ENCODE assay signal across 2 cellular contexts in the genomic region with DNA sequence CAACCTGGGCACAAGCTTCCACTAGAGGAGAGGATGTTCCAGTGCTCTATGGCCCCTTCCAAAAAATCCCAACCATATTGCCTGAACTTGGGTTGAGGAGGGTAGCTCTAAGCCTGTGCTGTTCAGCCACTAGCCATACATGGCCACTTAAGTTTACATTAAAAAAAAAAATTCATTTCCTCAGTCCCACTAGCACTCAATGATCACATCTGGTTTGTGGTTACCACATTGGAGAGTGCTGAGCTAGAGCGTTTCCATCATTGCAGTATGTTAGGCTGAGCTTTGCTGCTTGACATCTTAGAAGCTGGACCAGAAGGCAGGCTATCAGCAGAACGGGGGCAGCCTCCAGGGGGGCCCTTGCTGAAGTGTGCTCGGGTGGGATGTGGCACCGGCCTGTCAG.
TF ChIP-seq lines count a peak whose summit lies in the region.

No MANE protein-coding gene starts in this region.

TF ChIP-seq in HepG2, 621 proteins besides CTCF, POLR2A, EP300 and RAD21 (continued from another document):
- no peak for TF ChIP-seq ZNF615 (CRISPR knock-in tag; IDR thresholded peaks at IDR 0.05; ENCODE audit: borderline replicate concordance)
- no peak for TF ChIP-seq KLF13 (CRISPR knock-in tag; IDR thresholded peaks at IDR 0.05)
- TF ChIP-seq, protein P1, sequence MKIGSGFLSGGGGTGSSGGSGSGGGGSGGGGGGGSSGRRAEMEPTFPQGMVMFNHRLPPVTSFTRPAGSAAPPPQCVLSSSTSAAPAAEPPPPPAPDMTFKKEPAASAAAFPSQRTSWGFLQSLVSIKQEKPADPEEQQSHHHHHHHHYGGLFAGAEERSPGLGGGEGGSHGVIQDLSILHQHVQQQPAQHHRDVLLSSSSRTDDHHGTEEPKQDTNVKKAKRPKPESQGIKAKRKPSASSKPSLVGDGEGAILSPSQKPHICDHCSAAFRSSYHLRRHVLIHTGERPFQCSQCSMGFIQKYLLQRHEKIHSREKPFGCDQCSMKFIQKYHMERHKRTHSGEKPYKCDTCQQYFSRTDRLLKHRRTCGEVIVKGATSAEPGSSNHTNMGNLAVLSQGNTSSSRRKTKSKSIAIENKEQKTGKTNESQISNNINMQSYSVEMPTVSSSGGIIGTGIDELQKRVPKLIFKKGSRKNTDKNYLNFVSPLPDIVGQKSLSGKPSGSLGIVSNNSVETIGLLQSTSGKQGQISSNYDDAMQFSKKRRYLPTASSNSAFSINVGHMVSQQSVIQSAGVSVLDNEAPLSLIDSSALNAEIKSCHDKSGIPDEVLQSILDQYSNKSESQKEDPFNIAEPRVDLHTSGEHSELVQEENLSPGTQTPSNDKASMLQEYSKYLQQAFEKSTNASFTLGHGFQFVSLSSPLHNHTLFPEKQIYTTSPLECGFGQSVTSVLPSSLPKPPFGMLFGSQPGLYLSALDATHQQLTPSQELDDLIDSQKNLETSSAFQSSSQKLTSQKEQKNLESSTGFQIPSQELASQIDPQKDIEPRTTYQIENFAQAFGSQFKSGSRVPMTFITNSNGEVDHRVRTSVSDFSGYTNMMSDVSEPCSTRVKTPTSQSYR (CRISPR knock-in tag; IDR thresholded peaks at IDR 0.05; ENCODE audit: borderline replicate concordance) = no peak
- TF ChIP-seq AGO1 (IDR thresholded peaks at IDR 0.05; ENCODE audit: low read depth, low read length, poor library complexity, severe bottlenecking) = no peak
- TF ChIP-seq TEAD2 (CRISPR knock-in tag; IDR thresholded peaks at IDR 0.05) = no peak

TF ChIP-seq in GM23338, 12 proteins besides CTCF, POLR2A, EP300 and RAD21 (continued from another document):
- TF ChIP-seq, protein P2, sequence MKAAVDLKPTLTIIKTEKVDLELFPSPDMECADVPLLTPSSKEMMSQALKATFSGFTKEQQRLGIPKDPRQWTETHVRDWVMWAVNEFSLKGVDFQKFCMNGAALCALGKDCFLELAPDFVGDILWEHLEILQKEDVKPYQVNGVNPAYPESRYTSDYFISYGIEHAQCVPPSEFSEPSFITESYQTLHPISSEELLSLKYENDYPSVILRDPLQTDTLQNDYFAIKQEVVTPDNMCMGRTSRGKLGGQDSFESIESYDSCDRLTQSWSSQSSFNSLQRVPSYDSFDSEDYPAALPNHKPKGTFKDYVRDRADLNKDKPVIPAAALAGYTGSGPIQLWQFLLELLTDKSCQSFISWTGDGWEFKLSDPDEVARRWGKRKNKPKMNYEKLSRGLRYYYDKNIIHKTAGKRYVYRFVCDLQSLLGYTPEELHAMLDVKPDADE (IDR thresholded peaks at IDR 0.05) = no peak
- TF ChIP-seq ZNF331 (CRISPR knock-in tag; IDR thresholded peaks at IDR 0.05; ENCODE audit: low read depth) (no peak), CREB1 (CRISPR knock-in tag; IDR thresholded peaks at IDR 0.05; ENCODE audit: low read depth) (no peak), ZNF114 (CRISPR knock-in tag; IDR thresholded peaks at IDR 0.05) (no peak)
- TF ChIP-seq, protein P3, sequence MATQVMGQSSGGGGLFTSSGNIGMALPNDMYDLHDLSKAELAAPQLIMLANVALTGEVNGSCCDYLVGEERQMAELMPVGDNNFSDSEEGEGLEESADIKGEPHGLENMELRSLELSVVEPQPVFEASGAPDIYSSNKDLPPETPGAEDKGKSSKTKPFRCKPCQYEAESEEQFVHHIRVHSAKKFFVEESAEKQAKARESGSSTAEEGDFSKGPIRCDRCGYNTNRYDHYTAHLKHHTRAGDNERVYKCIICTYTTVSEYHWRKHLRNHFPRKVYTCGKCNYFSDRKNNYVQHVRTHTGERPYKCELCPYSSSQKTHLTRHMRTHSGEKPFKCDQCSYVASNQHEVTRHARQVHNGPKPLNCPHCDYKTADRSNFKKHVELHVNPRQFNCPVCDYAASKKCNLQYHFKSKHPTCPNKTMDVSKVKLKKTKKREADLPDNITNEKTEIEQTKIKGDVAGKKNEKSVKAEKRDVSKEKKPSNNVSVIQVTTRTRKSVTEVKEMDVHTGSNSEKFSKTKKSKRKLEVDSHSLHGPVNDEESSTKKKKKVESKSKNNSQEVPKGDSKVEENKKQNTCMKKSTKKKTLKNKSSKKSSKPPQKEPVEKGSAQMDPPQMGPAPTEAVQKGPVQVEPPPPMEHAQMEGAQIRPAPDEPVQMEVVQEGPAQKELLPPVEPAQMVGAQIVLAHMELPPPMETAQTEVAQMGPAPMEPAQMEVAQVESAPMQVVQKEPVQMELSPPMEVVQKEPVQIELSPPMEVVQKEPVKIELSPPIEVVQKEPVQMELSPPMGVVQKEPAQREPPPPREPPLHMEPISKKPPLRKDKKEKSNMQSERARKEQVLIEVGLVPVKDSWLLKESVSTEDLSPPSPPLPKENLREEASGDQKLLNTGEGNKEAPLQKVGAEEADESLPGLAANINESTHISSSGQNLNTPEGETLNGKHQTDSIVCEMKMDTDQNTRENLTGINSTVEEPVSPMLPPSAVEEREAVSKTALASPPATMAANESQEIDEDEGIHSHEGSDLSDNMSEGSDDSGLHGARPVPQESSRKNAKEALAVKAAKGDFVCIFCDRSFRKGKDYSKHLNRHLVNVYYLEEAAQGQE (IDR thresholded peaks at IDR 0.05; ENCODE audit: unreplicated experiment) = no peak
TF ChIP-seq in GM23338: peak in this region for 0.
